Comparison of ENCODE assay signal across 26 cellular contexts in genomic region chr19:35655600-35655999, GRCh38. TPM values are rescaled to one million over a fixed set of nuclear protein-coding genes. Genes with fewer than 3 reads are reported as not detected.
"Had no signal": no experiment of that assay in that cellular context is flagged by ENCODE, and none has a peak within 500 bp of the region (broad histone marks: within the 10 kb centered on the region; RNA-seq: fewer than 3 reads in every experiment).

No MANE protein-coding gene starts in this region.

- H3K27ac Mint-ChIP-seq: T-helper 2 cell treated with Interferon-gamma antibody and Interleukin-4, amounts not matched to agents 5 μg/mL and 100 μg/mL, for 36 hours had no signal

- H3K4me3 Mint-ChIP-seq: activated CD4-positive, alpha-beta memory T cell treated with anti-CD3 and anti-CD28 coated beads for 36 hours; T-helper 2 cell treated with Interferon-gamma antibody and Interleukin-4, amounts not matched to agents 5 μg/mL and 100 μg/mL, for 36 hours had no signal

- ATAC-seq: K562, Panc1 had no signal

- H3K27me3 Mint-ChIP-seq: activated CD4-positive, alpha-beta memory T cell treated with anti-CD3 and anti-CD28 coated beads for 36 hours had no signal

- H3K9me3 ChIP-seq: SJCRH30 had no signal

- DNase-seq: activated CD4-positive, alpha-beta memory T cell treated with anti-CD3 and anti-CD28 coated beads for 36 hours; activated CD4-positive, alpha-beta T cell treated with anti-CD3 and anti-CD28 coated beads, Interleukin-2, amount 50 U/mL, for 1 hour; activated CD8-positive, alpha-beta memory T cell treated with anti-CD3 and anti-CD28 coated beads, Interleukin-2, amount 50 U/mL, for 4 hours; activated effector memory CD4-positive, alpha-beta T cell treated with anti-CD3 and anti-CD28 coated beads, Interleukin-2, amount 50 U/mL, for 16 hours; activated naive CD4-positive, alpha-beta T cell treated with anti-CD3 and anti-CD28 coated beads, Interleukin-2, amount 50 U/mL, for 16 hours; amniotic stem cell; aorta; brain microvascular endothelial cell; central memory CD4-positive, alpha-beta T cell; IMR-90; NCI-H1105; NCI-H1417 treated with DMSO at 0.1 percent for 48 hours; NCI-H187 treated with DMSO at 0.1 percent for 48 hours; NCI-H2081; NCI-H226; NCI-H446 treated with DMSO at 0.1 percent for 48 hours; NCI-H524 treated with DMSO at 0.1 percent for 48 hours; SHP77; SJCRH30 had no signal

- H3K9me3 Mint-ChIP-seq: activated CD4-positive, alpha-beta memory T cell treated with anti-CD3 and anti-CD28 coated beads for 36 hours; T-helper 2 cell treated with Interferon-gamma antibody and Interleukin-4, amounts not matched to agents 5 μg/mL and 100 μg/mL, for 36 hours had no signal

RNA-seq across cellular contexts. Expression of gene UPK1A, which starts 10.7 kb away (rescaled TPM):
- total RNA-seq: aorta, cerebellum, IMR-90, K562, M059J, RPMI7951, SJCRH30 had no signal

RNA-seq across cellular contexts. Expression of gene ETV2, which starts 14.1 kb away (rescaled TPM):
- total RNA-seq: IMR-90; T-helper 1 cell treated with Interleukin-12 subunit alpha and Interleukin-12 subunit beta and Interleukin-4 antibody, amounts not matched to agents 30 ng/mL and 1 ng/mL, for 36 hours had no signal
